Comparison of ENCODE assay signal across 1 cellular context in the genomic region with DNA sequence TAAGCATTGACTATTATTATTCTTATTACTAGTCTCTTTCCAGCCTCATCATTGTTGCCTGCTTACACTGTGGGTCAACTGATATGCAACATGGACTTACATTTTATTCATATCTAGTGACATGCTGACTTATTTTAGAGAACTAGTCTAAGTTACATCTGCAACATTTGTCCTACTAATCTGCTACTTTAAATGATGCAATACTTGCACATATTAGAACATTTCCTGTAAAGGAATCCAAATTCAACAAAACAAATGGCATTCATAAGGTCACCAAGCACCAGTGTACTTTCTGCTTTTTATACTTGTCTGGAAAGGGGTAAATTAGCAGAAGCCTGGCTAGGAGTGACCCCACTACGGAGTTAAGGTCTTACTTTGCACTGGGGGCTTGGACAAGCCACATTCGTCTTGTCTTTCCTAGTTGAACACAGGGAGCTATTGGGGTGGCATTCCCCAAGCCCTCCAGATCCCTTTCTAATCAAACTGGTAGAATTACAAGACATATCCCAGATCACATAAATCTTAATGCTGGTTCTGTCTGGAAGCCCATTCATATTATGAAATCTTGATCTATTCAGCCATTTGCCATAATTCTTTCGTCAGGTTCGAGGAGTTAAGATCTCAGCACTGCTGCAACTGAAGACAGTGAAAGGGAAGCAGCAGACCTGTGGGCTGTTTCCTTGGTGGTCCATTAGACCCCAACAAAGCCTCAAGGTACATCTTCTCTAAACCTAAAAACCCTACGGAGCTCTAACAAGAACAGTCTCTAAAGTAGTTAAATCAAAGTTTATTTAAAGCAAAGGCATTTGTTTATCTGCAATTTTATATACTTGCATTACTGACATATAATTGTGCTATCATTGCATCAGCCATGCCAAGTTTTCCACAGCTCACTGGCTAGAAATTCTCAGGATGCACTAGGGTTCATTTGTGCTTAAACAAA.
TF ChIP-seq lines count a peak whose summit lies in the region.

No MANE protein-coding gene starts in this region.

TF ChIP-seq in K562, 482 proteins besides CTCF, POLR2A, EP300 and RAD21 (continued from another document and continues in another):
- TF ChIP-seq U2AF1 (optimal IDR thresholded peaks at IDR 0.05; ENCODE audit: low read depth, low read length) (no peak), FOS (IDR thresholded peaks at IDR 0.05; ENCODE audit: extremely low read depth, insufficient read length) (no peak), ZNF444 (CRISPR knock-in tag; IDR thresholded peaks at IDR 0.05) (no peak), ID3 (CRISPR knock-in tag; IDR thresholded peaks at IDR 0.05) (no peak), ID3 (tag; IDR thresholded peaks at IDR 0.05) (0 out of 2 replicates have a peak, but pooled peaks have one; percentile 53), CEBPG (CRISPR knock-in tag; IDR thresholded peaks at IDR 0.05) (peak; percentile 96), CEBPG (tag; conservative IDR thresholded peaks at IDR 0.05 in 1 of 2, IDR thresholded peaks at IDR 0.05 in 1 of 2) (peak; percentile 99), ZNF316 (IDR thresholded peaks at IDR 0.05) (no peak), ZKSCAN3 (CRISPR knock-in tag; IDR thresholded peaks at IDR 0.05) (no peak), ZNF282 (CRISPR knock-in tag; IDR thresholded peaks at IDR 0.05) (no peak), ARID1B (IDR thresholded peaks at IDR 0.05) (peak; percentile 26; the same call in 1 of the 2 replicates), ZNF146 (CRISPR knock-in tag; IDR thresholded peaks at IDR 0.05; ENCODE audit: unreplicated experiment) (no peak), NR2F6 (CRISPR knock-in tag; IDR thresholded peaks at IDR 0.05) (no peak), ZBTB1 (CRISPR knock-in tag; IDR thresholded peaks at IDR 0.05; ENCODE audit: borderline replicate concordance, low read depth) (no peak), ZFP30 (CRISPR knock-in tag; IDR thresholded peaks at IDR 0.05; ENCODE audit: borderline replicate concordance) (no peak), BCL6 (CRISPR knock-in tag; IDR thresholded peaks at IDR 0.05) (no peak), NUFIP1 (IDR thresholded peaks at IDR 0.05; ENCODE audit: partially characterized antibody) (no peak), SMARCA4 (IDR thresholded peaks at IDR 0.05) (peak; percentile 26; the same call in 1 of the 2 replicates), NR1H2 (CRISPR knock-in tag; IDR thresholded peaks at IDR 0.05) (no peak), HMGN3 (IDR thresholded peaks at IDR 0.05; ENCODE audit: borderline replicate concordance, extremely low read depth, insufficient read length, low read depth, low read length) (no peak), CTCFL (IDR thresholded peaks at IDR 0.05; ENCODE audit: borderline replicate concordance, insufficient read depth, low read depth, low read length, poor library complexity, severe bottlenecking) (no peak), STAG1 (CRISPR knock-in tag; IDR thresholded peaks at IDR 0.05; ENCODE audit: borderline replicate concordance) (no peak), SIRT6 (IDR thresholded peaks at IDR 0.05; ENCODE audit: low read depth, low read length) (no peak), CHD4 (IDR thresholded peaks at IDR 0.05; ENCODE audit: insufficient read depth, insufficient replicate concordance, low read depth, low read length, poor library complexity, severe bottlenecking) (no peak), CREB3L1 (IDR thresholded peaks at IDR 0.05; ENCODE audit: borderline replicate concordance, low read depth) (no peak), PHTF2 (CRISPR knock-in tag; IDR thresholded peaks at IDR 0.05) (no peak), ARID2 (IDR thresholded peaks at IDR 0.05) (no peak), SLC30A9 (CRISPR knock-in tag; IDR thresholded peaks at IDR 0.05) (no peak), MLLT1 (IDR thresholded peaks at IDR 0.05) (no peak), MECOM (CRISPR knock-in tag; IDR thresholded peaks at IDR 0.05) (no peak), TEAD2 (tag; IDR thresholded peaks at IDR 0.05) (no peak), ETS2 (tag; IDR thresholded peaks at IDR 0.05; ENCODE audit: borderline replicate concordance, poor library complexity, severe bottlenecking) (no peak), NFE2L1 (tag; IDR thresholded peaks at IDR 0.05; ENCODE audit: borderline replicate concordance, low read depth) (no peak), LCOR (CRISPR knock-in tag; IDR thresholded peaks at IDR 0.05) (no peak), TEAD1 (CRISPR knock-in tag; IDR thresholded peaks at IDR 0.05) (0 out of 4 replicates have a peak, but pooled peaks of 1 of the 2 experiments have one; percentile 9), ZNF41 (CRISPR knock-in tag; conservative IDR thresholded peaks at IDR 0.05) (no peak), LARP7 (IDR thresholded peaks at IDR 0.05) (no peak)
- TF ChIP-seq, protein P1, sequence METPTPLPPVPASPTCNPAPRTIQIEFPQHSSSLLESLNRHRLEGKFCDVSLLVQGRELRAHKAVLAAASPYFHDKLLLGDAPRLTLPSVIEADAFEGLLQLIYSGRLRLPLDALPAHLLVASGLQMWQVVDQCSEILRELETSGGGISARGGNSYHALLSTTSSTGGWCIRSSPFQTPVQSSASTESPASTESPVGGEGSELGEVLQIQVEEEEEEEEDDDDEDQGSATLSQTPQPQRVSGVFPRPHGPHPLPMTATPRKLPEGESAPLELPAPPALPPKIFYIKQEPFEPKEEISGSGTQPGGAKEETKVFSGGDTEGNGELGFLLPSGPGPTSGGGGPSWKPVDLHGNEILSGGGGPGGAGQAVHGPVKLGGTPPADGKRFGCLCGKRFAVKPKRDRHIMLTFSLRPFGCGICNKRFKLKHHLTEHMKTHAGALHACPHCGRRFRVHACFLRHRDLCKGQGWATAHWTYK (CRISPR knock-in tag; IDR thresholded peaks at IDR 0.05), result 0 out of 2 replicates have a peak, but pooled peaks have one; percentile 26
- TF ChIP-seq, protein P2, sequence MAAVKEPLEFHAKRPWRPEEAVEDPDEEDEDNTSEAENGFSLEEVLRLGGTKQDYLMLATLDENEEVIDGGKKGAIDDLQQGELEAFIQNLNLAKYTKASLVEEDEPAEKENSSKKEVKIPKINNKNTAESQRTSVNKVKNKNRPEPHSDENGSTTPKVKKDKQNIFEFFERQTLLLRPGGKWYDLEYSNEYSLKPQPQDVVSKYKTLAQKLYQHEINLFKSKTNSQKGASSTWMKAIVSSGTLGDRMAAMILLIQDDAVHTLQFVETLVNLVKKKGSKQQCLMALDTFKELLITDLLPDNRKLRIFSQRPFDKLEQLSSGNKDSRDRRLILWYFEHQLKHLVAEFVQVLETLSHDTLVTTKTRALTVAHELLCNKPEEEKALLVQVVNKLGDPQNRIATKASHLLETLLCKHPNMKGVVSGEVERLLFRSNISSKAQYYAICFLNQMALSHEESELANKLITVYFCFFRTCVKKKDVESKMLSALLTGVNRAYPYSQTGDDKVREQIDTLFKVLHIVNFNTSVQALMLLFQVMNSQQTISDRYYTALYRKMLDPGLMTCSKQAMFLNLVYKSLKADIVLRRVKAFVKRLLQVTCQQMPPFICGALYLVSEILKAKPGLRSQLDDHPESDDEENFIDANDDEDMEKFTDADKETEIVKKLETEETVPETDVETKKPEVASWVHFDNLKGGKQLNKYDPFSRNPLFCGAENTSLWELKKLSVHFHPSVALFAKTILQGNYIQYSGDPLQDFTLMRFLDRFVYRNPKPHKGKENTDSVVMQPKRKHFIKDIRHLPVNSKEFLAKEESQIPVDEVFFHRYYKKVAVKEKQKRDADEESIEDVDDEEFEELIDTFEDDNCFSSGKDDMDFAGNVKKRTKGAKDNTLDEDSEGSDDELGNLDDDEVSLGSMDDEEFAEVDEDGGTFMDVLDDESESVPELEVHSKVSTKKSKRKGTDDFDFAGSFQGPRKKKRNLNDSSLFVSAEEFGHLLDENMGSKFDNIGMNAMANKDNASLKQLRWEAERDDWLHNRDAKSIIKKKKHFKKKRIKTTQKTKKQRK (IDR thresholded peaks at IDR 0.05; ENCODE audit: borderline replicate concordance, low read depth, low read length), result no peak
- TF ChIP-seq, protein P3, sequence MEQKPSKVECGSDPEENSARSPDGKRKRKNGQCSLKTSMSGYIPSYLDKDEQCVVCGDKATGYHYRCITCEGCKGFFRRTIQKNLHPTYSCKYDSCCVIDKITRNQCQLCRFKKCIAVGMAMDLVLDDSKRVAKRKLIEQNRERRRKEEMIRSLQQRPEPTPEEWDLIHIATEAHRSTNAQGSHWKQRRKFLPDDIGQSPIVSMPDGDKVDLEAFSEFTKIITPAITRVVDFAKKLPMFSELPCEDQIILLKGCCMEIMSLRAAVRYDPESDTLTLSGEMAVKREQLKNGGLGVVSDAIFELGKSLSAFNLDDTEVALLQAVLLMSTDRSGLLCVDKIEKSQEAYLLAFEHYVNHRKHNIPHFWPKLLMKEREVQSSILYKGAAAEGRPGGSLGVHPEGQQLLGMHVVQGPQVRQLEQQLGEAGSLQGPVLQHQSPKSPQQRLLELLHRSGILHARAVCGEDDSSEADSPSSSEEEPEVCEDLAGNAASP (IDR thresholded peaks at IDR 0.05), result no peak
- TF ChIP-seq, protein P4, sequence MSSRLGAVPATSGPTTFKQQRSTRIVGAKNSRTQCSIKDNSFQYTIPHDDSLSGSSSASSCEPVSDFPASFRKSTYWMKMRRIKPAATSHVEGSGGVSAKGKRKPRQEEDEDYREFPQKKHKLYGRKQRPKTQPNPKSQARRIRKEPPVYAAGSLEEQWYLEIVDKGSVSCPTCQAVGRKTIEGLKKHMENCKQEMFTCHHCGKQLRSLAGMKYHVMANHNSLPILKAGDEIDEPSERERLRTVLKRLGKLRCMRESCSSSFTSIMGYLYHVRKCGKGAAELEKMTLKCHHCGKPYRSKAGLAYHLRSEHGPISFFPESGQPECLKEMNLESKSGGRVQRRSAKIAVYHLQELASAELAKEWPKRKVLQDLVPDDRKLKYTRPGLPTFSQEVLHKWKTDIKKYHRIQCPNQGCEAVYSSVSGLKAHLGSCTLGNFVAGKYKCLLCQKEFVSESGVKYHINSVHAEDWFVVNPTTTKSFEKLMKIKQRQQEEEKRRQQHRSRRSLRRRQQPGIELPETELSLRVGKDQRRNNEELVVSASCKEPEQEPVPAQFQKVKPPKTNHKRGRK (tag; IDR thresholded peaks at IDR 0.05), result no peak
